Comparison of ENCODE assay signal across 15 cellular contexts in genomic region chr1:232598837-232599177, GRCh38.
"Had no signal": no experiment of that assay in that cellular context is flagged by ENCODE, and none has a peak within 500 bp of the region (broad histone marks: within the 10 kb centered on the region; RNA-seq: fewer than 3 reads in every experiment).

No MANE protein-coding gene starts in this region.

- H3K9me3 ChIP-seq: lower lobe of right lung, psoas muscle, right lobe of liver, spleen had no signal

- H3K27me3 Mint-ChIP-seq: activated naive CD8-positive, alpha-beta T cell; naive thymus-derived CD4-positive, alpha-beta T cell had no signal

- H3K27ac ChIP-seq: psoas muscle, right lobe of liver had no signal

- DNase-seq: activated effector memory CD4-positive, alpha-beta T cell treated with anti-CD3 and anti-CD28 coated beads, Interleukin-2, amount 50 U/mL, for 16 hours; activated T-cell treated with anti-CD3 and anti-CD28 coated beads, Interleukin-2, amount 50 U/mL, for 1 hour; dorsolateral prefrontal cortex; immature natural killer cell; left cardiac atrium; lower lobe of right lung; naive thymus-derived CD4-positive, alpha-beta T cell; nucleus accumbens; psoas muscle; right lobe of liver; spleen; stimulated activated CD4-positive, alpha-beta T cell treated with anti-CD3 and anti-CD28 coated beads, Interleukin-1b, Interleukin-23, amount 100 ng/mL, for 48 hours; stimulated activated naive CD4-positive, alpha-beta T cell had no signal

- H3K27me3 ChIP-seq: dorsolateral prefrontal cortex, right lobe of liver, spleen had no signal

- H3K36me3 ChIP-seq: lower lobe of right lung, right lobe of liver, spleen had no signal

- ATAC-seq: esophagus mucosa, psoas muscle, right lobe of liver had no signal

- H3K36me3 Mint-ChIP-seq: activated naive CD8-positive, alpha-beta T cell had no signal

- H3K4me3 ChIP-seq: dorsolateral prefrontal cortex, lower lobe of right lung, psoas muscle, right lobe of liver had no signal

- H3K4me3 Mint-ChIP-seq: activated naive CD8-positive, alpha-beta T cell had no signal

- H3K9me3 Mint-ChIP-seq: immature natural killer cell had no signal

- H3K4me1 ChIP-seq: right lobe of liver had no signal

- H3K27ac Mint-ChIP-seq: activated naive CD8-positive, alpha-beta T cell had no signal
